ENCODE assay signal across 22 cellular contexts in genomic region chr4:182853731-182854130, GRCh38.
"Had no signal": no experiment of that assay in that cellular context is flagged by ENCODE, and none has a peak within 500 bp of the region (broad histone marks: within the 10 kb centered on the region; RNA-seq: fewer than 3 reads in every experiment).

No MANE protein-coding gene starts in this region.

- H3K4me1 ChIP-seq: colonic mucosa, esophagus squamous epithelium, gastrocnemius medialis, heart right ventricle, left lung, lower lobe of right lung had no signal

- H3K4me3 ChIP-seq: colonic mucosa, esophagus squamous epithelium, gastrocnemius medialis, heart right ventricle, left lung, lower lobe of right lung, mucosa of descending colon had no signal

- H3K27ac ChIP-seq: colonic mucosa, epithelial cell of prostate, esophagus squamous epithelium, gastrocnemius medialis, heart right ventricle, left lung, lower lobe of right lung had no signal

- DNase-seq: colonic mucosa; cortex of kidney; effector CD8-positive, alpha-beta T cell; effector memory CD8-positive, alpha-beta T cell; endodermal cell; erythroblast; esophagus squamous epithelium; foreskin fibroblast; foreskin melanocyte; gastrocnemius medialis; glutamatergic neuron; head of caudate nucleus; heart right ventricle; hippocampal formation; left cardiac atrium; left lung; left ventricle myocardium superior; lower lobe of right lung; mesenchymal stem cell; mucosa of descending colon; naive B cell had no signal

- H3K9me3 ChIP-seq: colonic mucosa, gastrocnemius medialis had no signal

- H3K36me3 ChIP-seq: colonic mucosa, esophagus squamous epithelium, gastrocnemius medialis, heart right ventricle, left lung, lower lobe of right lung had no signal

- H3K27me3 ChIP-seq: colonic mucosa, esophagus squamous epithelium, gastrocnemius medialis, heart right ventricle, left lung had no signal
